In the genomic region with DNA sequence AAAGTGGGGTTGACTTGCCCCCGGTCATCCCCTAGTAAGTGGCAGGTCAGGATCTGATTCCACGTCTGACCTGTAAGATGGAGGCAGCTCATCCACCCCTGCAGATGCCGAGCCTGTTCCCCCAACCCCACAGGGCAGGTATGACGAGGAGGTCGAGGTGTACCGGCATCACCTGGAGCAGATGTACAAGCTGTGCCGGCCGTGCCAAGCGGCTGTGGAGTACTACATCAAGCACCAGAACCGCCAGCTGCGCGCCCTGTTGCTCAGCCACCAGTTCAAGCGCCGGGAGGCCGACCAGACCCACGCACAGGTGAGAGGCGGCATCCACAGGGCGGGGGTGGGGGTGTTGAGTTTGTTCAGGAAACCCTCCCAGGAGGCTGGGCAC, we compare ENCODE assay signal across 1 cellular context.
TF ChIP-seq lines count a peak whose summit lies in the region.

No MANE protein-coding gene starts in this region.

TF ChIP-seq in IMR-90, 13 proteins besides CTCF, POLR2A, EP300 and RAD21:
- TF ChIP-seq CHD1 (IDR thresholded peaks at IDR 0.05; ENCODE audit: low read depth, low read length) (no peak), CEBPB (IDR thresholded peaks at IDR 0.05; ENCODE audit: low read depth, low read length) (no peak), MXI1 (IDR thresholded peaks at IDR 0.05; ENCODE audit: borderline replicate concordance, low read depth, low read length) (no peak), NFE2L2 (IDR thresholded peaks at IDR 0.05; ENCODE audit: low read depth, low read length) (no peak), MAFK (IDR thresholded peaks at IDR 0.05; ENCODE audit: low read depth, low read length) (no peak), SMC3 (IDR thresholded peaks at IDR 0.05; ENCODE audit: low read depth, low read length) (no peak), FOS (IDR thresholded peaks at IDR 0.05; ENCODE audit: low read depth, low read length) (no peak), BHLHE40 (IDR thresholded peaks at IDR 0.05; ENCODE audit: low read depth, low read length) (no peak)
- TF ChIP-seq, protein P1, sequence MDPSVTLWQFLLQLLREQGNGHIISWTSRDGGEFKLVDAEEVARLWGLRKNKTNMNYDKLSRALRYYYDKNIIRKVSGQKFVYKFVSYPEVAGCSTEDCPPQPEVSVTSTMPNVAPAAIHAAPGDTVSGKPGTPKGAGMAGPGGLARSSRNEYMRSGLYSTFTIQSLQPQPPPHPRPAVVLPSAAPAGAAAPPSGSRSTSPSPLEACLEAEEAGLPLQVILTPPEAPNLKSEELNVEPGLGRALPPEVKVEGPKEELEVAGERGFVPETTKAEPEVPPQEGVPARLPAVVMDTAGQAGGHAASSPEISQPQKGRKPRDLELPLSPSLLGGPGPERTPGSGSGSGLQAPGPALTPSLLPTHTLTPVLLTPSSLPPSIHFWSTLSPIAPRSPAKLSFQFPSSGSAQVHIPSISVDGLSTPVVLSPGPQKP (IDR thresholded peaks at IDR 0.05; ENCODE audit: borderline replicate concordance, low read depth, low read length), result no peak
- TF ChIP-seq, protein P2, sequence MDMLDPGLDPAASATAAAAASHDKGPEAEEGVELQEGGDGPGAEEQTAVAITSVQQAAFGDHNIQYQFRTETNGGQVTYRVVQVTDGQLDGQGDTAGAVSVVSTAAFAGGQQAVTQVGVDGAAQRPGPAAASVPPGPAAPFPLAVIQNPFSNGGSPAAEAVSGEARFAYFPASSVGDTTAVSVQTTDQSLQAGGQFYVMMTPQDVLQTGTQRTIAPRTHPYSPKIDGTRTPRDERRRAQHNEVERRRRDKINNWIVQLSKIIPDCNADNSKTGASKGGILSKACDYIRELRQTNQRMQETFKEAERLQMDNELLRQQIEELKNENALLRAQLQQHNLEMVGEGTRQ (IDR thresholded peaks at IDR 0.05; ENCODE audit: low read depth, low read length), result no peak
